29 cellular contexts compared by ENCODE assay signal in genomic region chr14:44352212-44352611, GRCh38.
"Had no signal": no experiment of that assay in that cellular context is flagged by ENCODE, and none has a peak within 500 bp of the region (broad histone marks: within the 10 kb centered on the region; RNA-seq: fewer than 3 reads in every experiment).

No MANE protein-coding gene starts in this region.

- ATAC-seq: foreskin keratinocyte; gastroesophageal sphincter; heart left ventricle; left lung; mucosa of descending colon; natural killer cell treated with Interleukin-12 subunit alpha and Interleukin-12 subunit beta and Interleukin-15 and Interleukin-18, amount 100 ng/mL, for 72 hours; pancreas; right lobe of liver had no signal

- H3K27ac Mint-ChIP-seq: naive B cell; natural killer cell treated with Interleukin-12 subunit alpha and Interleukin-12 subunit beta and Interleukin-15 and Interleukin-18, amount 100 ng/mL, for 72 hours; type B pancreatic cell had no signal

- H3K4me3 Mint-ChIP-seq: mesothelial cell of epicardium; naive B cell; natural killer cell treated with Interleukin-12 subunit alpha and Interleukin-12 subunit beta and Interleukin-15 and Interleukin-18, amount 100 ng/mL, for 72 hours; neural crest cell; type B pancreatic cell had no signal

- H3K9me3 Mint-ChIP-seq: type B pancreatic cell had no signal

- H3K4me2 ChIP-seq: hepatocyte had no signal

- H3K27me3 ChIP-seq: esophagus muscularis mucosa, foreskin keratinocyte, gastroesophageal sphincter, heart left ventricle, hepatocyte, left lung, neutrophil, pancreas, right lobe of liver, testis, tibial artery had no signal

- DNase-seq: dermis blood vessel endothelial cell; effector memory CD4-positive, alpha-beta T cell; foreskin keratinocyte; heart left ventricle; kidney; left lung; mesenchymal stem cell; mucosa of descending colon; naive B cell; pancreas; retina; right lobe of liver; small intestine; stimulated activated CD4-positive, alpha-beta T cell treated with anti-CD3 and anti-CD28 coated beads, Interleukin-15, amount 100 ng/mL, for 24 hours; stimulated activated CD4-positive, alpha-beta T cell treated with anti-CD3 and anti-CD28 coated beads, Interleukin-2, amount 100 ng/mL, for 48 hours; stimulated activated CD8-positive, alpha-beta memory T cell treated with anti-CD3 and anti-CD28 coated beads, Interleukin-4, amount 100 ng/mL, for 48 hours; stimulated activated naive CD4-positive, alpha-beta T cell treated with Interleukin-2 at 50 U/mL for 16 hours; substantia nigra; testis; tibial artery had no signal

- H3K27me3 Mint-ChIP-seq: naive B cell; natural killer cell treated with Interleukin-12 subunit alpha and Interleukin-12 subunit beta and Interleukin-15 and Interleukin-18, amount 100 ng/mL, for 72 hours; type B pancreatic cell had no signal

- H3K36me3 ChIP-seq: esophagus muscularis mucosa, gastroesophageal sphincter, heart left ventricle, left lung, neutrophil, pancreas, right lobe of liver, tibial artery had no signal

- H3K9me3 ChIP-seq: neutrophil, pancreas, testis had no signal

- H3K4me1 Mint-ChIP-seq: naive B cell, neural crest cell had no signal

- H2AFZ ChIP-seq: hepatocyte had no signal

- H3K4me1 ChIP-seq: esophagus muscularis mucosa, foreskin keratinocyte, gastroesophageal sphincter, heart left ventricle, left lung, pancreas, right lobe of liver, testis, tibial artery had no signal

- H3K4me3 ChIP-seq: coronary artery, esophagus muscularis mucosa, gastroesophageal sphincter, heart left ventricle, hepatocyte, left lung, mucosa of descending colon, pancreas, right lobe of liver, testis, tibial artery had no signal

- H3K79me2 ChIP-seq: hepatocyte had no signal

- H3K27ac ChIP-seq: coronary artery, esophagus muscularis mucosa, foreskin keratinocyte, gastroesophageal sphincter, heart left ventricle, hepatocyte, left lung, neutrophil, pancreas, right lobe of liver, testis, tibial artery had no signal
